19 cellular contexts compared by ENCODE assay signal in the genomic region with DNA sequence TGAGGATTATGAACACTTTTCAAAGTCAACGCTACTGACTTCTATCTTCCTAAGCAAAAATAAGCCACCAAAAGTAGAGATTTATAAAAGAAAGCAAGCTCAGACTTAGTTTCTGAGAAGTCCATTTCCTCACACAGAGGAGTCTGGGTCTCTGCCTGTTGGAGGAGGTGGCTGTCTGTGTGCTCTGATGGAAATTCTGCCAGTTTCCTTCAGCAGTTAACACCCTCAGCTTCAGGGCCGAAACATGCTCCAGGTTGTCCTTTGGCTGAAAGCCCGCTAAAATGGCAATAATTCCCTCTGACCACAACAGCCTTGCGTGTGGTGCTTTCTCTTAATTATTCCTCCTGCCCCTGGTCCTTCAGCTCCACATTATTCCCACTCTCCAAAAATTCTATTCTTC.
A peak's percentile ranks its signal among the peaks of the same experiment; 100 is the strongest.
DNase-seq lines count a peak whose midpoint lies in the region; ATAC-seq, FAIRE-seq and TF ChIP-seq lines count a peak whose summit lies in the region.
"Had no signal": no experiment of that assay in that cellular context is flagged by ENCODE, and none has a peak within 500 bp of the region (broad histone marks: within the 10 kb centered on the region; RNA-seq: fewer than 3 reads in every experiment).

No MANE protein-coding gene starts in this region.

- POLR2A ChIA-PET in A549 (lab: Yijun Ruan, JAX) = no interaction called here

- no peak overlapping the region for H3K4me3 ChIP-seq in A549
- no peak overlapping the region for H3K4me3 ChIP-seq in body of pancreas
- H3K4me3 ChIP-seq: GM23338 had no signal

- WGBS in A549 (ENCODE audit: missing lambda C conversion rate) = 86% methylated on average over 4 of the region's 4 CpGs
- WGBS in body of pancreas, 2 donors = 61 to 65% methylated on average over 4 of the region's 4 CpGs

- H3K27ac ChIP-seq in A549 (peak overlapping the region; percentile 37 to 62; a peak in 5 of 6 replicates), body of pancreas (no peak overlapping the region)

- H3K4me2 ChIP-seq in A549 = 0 out of 3 replicates have a peak overlapping the region, but pooled peaks have one; percentile 1
- H3K4me2 ChIP-seq: GM23338 had no signal

- H3K9me3 ChIP-seq in A549 (no peaks in the 10 kb centered on the region), body of pancreas (no peaks in the 10 kb centered on the region)

- no peak for FAIRE-seq in A549 (lab: Jason Lieb, UNC)
- FAIRE-seq: GM12891, GM18507 had no signal

- H3K4me1 ChIP-seq in A549 (peaks cover 40% of the 10 kb centered on the region), body of pancreas (peaks cover 3% of the 10 kb centered on the region)

- TF ChIP-seq RAD21 in A549 (conservative IDR thresholded peaks at IDR 0.05 in 1 of 2, IDR thresholded peaks at IDR 0.05 in 1 of 2) = no peak

- ATAC-seq in A549 = peak in 1 of 2 experiments; percentile 25; a peak in 1 of 6 replicates
- no peak for ATAC-seq in body of pancreas
- ATAC-seq: GM23338, HCT116 had no signal

- peak; percentile 47 for DNase-seq in NCI-H1092 treated with DMSO at 0.1 percent for 48 hours (lab: John Stamatoyannopoulos, UW)
- DNase-seq in NCI-H1092 (lab: John Stamatoyannopoulos, UW) = no peak
- DNase-seq in A549 (ENCODE audit: low read depth in 1 of 2, low spot score in 1 of 2) = no peak
- DNase-seq in NCI-H2029 (lab: John Stamatoyannopoulos, UW) = peak; percentile 46
- DNase-seq in body of pancreas = peak in 3 of 4 donors; percentile 19 to 47 (median 29)
- no peak for DNase-seq in SW 1271 (lab: John Stamatoyannopoulos, UW)
- no peak for DNase-seq in epidermal melanocyte (ENCODE audit: insufficient read length, low spot score)
- DNase-seq in SIG-M5 (lab: John Stamatoyannopoulos, UW) = no peak
- DNase-seq: 8988T; C1 segment of cervical spinal cord; CD4-positive, alpha-beta memory T cell; COR-L47; DMS153; GF-D8; H9 had no signal

- CTCF ChIA-PET in A549 (lab: Yijun Ruan, JAX) = no interaction called here

- intact Hi-C loops in body of pancreas (cut with DNase I) = no loop called here

- H3K27me3 ChIP-seq in body of pancreas = no peaks in the 10 kb centered on the region

- TF ChIP-seq EP300 in A549 (IDR thresholded peaks at IDR 0.05) = no peak

- TF ChIP-seq POLR2A in A549 (IDR thresholded peaks at IDR 0.05; ENCODE audit: low read length) (no peak), body of pancreas (IDR thresholded peaks at IDR 0.05) (no peak)

- H3K36me3 ChIP-seq in body of pancreas (replicated peaks in 1 of 2; ENCODE audit: insufficient read depth in 1 of 2, low read depth in 2 of 2) = no peaks in the 10 kb centered on the region

- no peak for TF ChIP-seq CTCF in A549 (IDR thresholded peaks at IDR 0.05)
- no peak for TF ChIP-seq CTCF in body of pancreas (IDR thresholded peaks at IDR 0.05)

TF ChIP-seq in A549, 52 proteins besides CTCF, POLR2A, EP300 and RAD21:
- TF ChIP-seq RNF2 (IDR thresholded peaks at IDR 0.05; ENCODE audit: borderline replicate concordance, low read depth) = no peak
- TF ChIP-seq GATA3 (IDR thresholded peaks at IDR 0.05; ENCODE audit: borderline replicate concordance) = no peak
- TF ChIP-seq RCOR1 (IDR thresholded peaks at IDR 0.05; ENCODE audit: low read depth, low read length) = no peak
- TF ChIP-seq EHF (CRISPR knock-in tag; IDR thresholded peaks at IDR 0.05) = no peak
- TF ChIP-seq PBX3 (IDR thresholded peaks at IDR 0.05) = no peak
- TF ChIP-seq NPAS2 (CRISPR knock-in tag; IDR thresholded peaks at IDR 0.05; ENCODE audit: borderline replicate concordance) = no peak
- no peak for TF ChIP-seq ATOH8 (CRISPR knock-in tag; IDR thresholded peaks at IDR 0.05; ENCODE audit: low read depth)
- TF ChIP-seq BHLHE40 (IDR thresholded peaks at IDR 0.05; ENCODE audit: low read depth, low read length) = no peak
- no peak for TF ChIP-seq ELK1 (IDR thresholded peaks at IDR 0.05; ENCODE audit: low read depth, low read length)
- no peak for TF ChIP-seq SMC3 (IDR thresholded peaks at IDR 0.05)
- TF ChIP-seq NFE2L2 (conservative IDR thresholded peaks at IDR 0.05; ENCODE audit: low read length) = no peak
- TF ChIP-seq HDAC2 (IDR thresholded peaks at IDR 0.05) = no peak
- TF ChIP-seq, protein P1, sequence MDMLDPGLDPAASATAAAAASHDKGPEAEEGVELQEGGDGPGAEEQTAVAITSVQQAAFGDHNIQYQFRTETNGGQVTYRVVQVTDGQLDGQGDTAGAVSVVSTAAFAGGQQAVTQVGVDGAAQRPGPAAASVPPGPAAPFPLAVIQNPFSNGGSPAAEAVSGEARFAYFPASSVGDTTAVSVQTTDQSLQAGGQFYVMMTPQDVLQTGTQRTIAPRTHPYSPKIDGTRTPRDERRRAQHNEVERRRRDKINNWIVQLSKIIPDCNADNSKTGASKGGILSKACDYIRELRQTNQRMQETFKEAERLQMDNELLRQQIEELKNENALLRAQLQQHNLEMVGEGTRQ (IDR thresholded peaks at IDR 0.05) = no peak
- no peak for TF ChIP-seq MYC (IDR thresholded peaks at IDR 0.05; ENCODE audit: borderline replicate concordance, low read length)
- TF ChIP-seq CBX8 (IDR thresholded peaks at IDR 0.05) = no peak
TF ChIP-seq in A549: peak in this region for 0.

Comparison
In these comparisons a context has a peak if more than half of its experiments do, and no peak if none do; other contexts are left out.
1. DNase-seq: peak in NCI-H1092 treated with DMSO at 0.1 percent for 48 hours (single experiment), NCI-H2029 (single experiment) and body of pancreas (3 of 4); none in NCI-H1092 (single experiment), A549 (0 of 2), SW 1271 (0 of 2), epidermal melanocyte (single experiment) and SIG-M5 (single experiment).
2. H3K27ac ChIP-seq: peak in A549 (2 of 2); none in body of pancreas (0 of 4).